Comparison of ENCODE assay signal across 19 cellular contexts in the genomic region with DNA sequence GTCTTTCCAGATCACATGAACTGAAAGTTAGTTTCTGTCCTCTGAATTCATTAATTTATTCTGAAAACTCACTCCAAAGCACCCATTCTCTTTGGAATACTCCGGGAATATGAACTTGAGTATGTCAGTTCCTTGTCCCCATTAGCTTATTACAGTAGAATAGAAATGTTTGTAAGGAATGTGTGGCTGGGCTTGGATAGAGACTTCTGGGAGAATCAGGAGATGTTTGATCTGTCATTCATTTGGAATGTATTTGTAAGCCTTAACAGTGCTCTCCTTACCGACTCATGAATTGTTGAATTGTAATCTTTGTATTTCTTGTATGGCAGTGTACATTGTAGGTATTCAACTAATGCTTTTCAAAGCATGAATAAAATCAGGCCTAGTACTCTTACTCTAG.
DNase-seq lines count a peak whose midpoint lies in the region; ATAC-seq and TF ChIP-seq lines count a peak whose summit lies in the region.
"Had no signal": no experiment of that assay in that cellular context is flagged by ENCODE, and none has a peak within 500 bp of the region (broad histone marks: within the 10 kb centered on the region; RNA-seq: fewer than 3 reads in every experiment).

No MANE protein-coding gene starts in this region.

- DNase-seq in HS-5 (ENCODE audit: low read depth): peak; percentile 54
- DNase-seq in astrocyte of the cerebellum (ENCODE audit: low read depth): peak; percentile 22
- peak; percentile 46 to 79 for DNase-seq in foreskin keratinocyte
- no peak for DNase-seq in smooth muscle cell (lab: John Stamatoyannopoulos, UW; ENCODE audit: unreplicated experiment)
- DNase-seq in DMS 273 treated with DMSO at 0.1 percent for 48 hours (lab: John Stamatoyannopoulos, UW): no peak
- no peak for DNase-seq in NCI-H2227 treated with DMSO at 0.1 percent for 48 hours (lab: John Stamatoyannopoulos, UW)
- DNase-seq in endothelial cell (ENCODE audit: low spot score): no peak
- no peak for DNase-seq in sciatic nerve (ENCODE audit: low spot score)
- DNase-seq: activated CD4-positive, alpha-beta T cell treated with anti-CD3 and anti-CD28 coated beads, Interleukin-2, amount 50 U/mL, for 48 hours; activated naive CD4-positive, alpha-beta T cell treated with anti-CD3 and anti-CD28 coated beads, Interleukin-2, amount 10 ng/mL, durations not matched to agents 7 days and 5 days; activated T-cell treated with anti-CD3 and anti-CD28 coated beads, Interleukin-2, amount 50 U/mL, for 1 hour; C1 segment of cervical spinal cord; effector CD8-positive, alpha-beta T cell; NCI-H1417; nephron progenitor cell; psoas muscle had no signal

- no peaks in the 10 kb centered on the region for H3F3A ChIP-seq in smooth muscle cell (ENCODE audit: low read depth)

- H3K9ac ChIP-seq in smooth muscle cell (ENCODE audit: low read depth): no peak overlapping the region

- peaks cover 14% of the 10 kb centered on the region for H3K4me1 ChIP-seq in foreskin keratinocyte
- peaks cover 4% of the 10 kb centered on the region for H3K4me1 ChIP-seq in smooth muscle cell (ENCODE audit: low read depth)
- H3K4me1 ChIP-seq: psoas muscle had no signal

- peak; percentile 56 for ATAC-seq in foreskin keratinocyte
- ATAC-seq in sciatic nerve: no peak
- ATAC-seq: Panc1; psoas muscle; stimulated activated memory B cell treated with anti-CD40 and anti-IgM and Interleukin-4, amounts not matched to agents 10 μg/mL and 1 μg/mL and 100 μg/mL, for 72 hours had no signal

- peak overlapping the region; percentile 53 for H3K4me2 ChIP-seq in smooth muscle cell

- no peaks in the 10 kb centered on the region for H3K9me3 ChIP-seq in smooth muscle cell (replicated peaks; ENCODE audit: low read depth)
- H3K9me3 ChIP-seq: psoas muscle had no signal

- H3K36me3 Mint-ChIP-seq in endothelial cell (ENCODE audit: low read depth, unreplicated experiment): no peaks in the 10 kb centered on the region
- H3K36me3 Mint-ChIP-seq: activated naive CD4-positive, alpha-beta T cell treated with anti-CD3 and anti-CD28 coated beads, Interleukin-2, amount 10 ng/mL, durations not matched to agents 7 days and 5 days; stimulated activated memory B cell treated with anti-CD40 and anti-IgM and Interleukin-4, amounts not matched to agents 10 μg/mL and 1 μg/mL and 100 μg/mL, for 72 hours had no signal

- peak overlapping the region; percentile 75 for H2AFZ ChIP-seq in smooth muscle cell (ENCODE audit: low read depth)

- no peaks in the 10 kb centered on the region for H3K36me3 ChIP-seq in smooth muscle cell (ENCODE audit: low read depth)

- H3K4me3 ChIP-seq in astrocyte of the cerebellum (ENCODE audit: low read depth, low read length): no peak overlapping the region
- no peak overlapping the region for H3K4me3 ChIP-seq in smooth muscle cell
- H3K4me3 ChIP-seq: psoas muscle had no signal

- intact Hi-C loops in sciatic nerve (cut with DNase I): no loop called here

- H3K79me2 ChIP-seq in smooth muscle cell (ENCODE audit: low read depth): no peaks in the 10 kb centered on the region

- in situ Hi-C loops in astrocyte of the cerebellum (cut with HindIII; ENCODE audit: low sequenced_read_pairs): no loop called here

- H3K27me3 ChIP-seq in foreskin keratinocyte (no peaks in the 10 kb centered on the region), smooth muscle cell (ENCODE audit: low read depth) (no peaks in the 10 kb centered on the region)

- 50% methylated on average over 2 of the region's 2 CpGs for WGBS in smooth muscle cell (ENCODE audit: low lambda C conversion rate)

- no peaks in the 10 kb centered on the region for H3K4me1 Mint-ChIP-seq in endothelial cell (ENCODE audit: unreplicated experiment)
- H3K4me1 Mint-ChIP-seq: activated naive CD4-positive, alpha-beta T cell treated with anti-CD3 and anti-CD28 coated beads, Interleukin-2, amount 10 ng/mL, durations not matched to agents 7 days and 5 days; nephron progenitor cell; stimulated activated memory B cell treated with anti-CD40 and anti-IgM and Interleukin-4, amounts not matched to agents 10 μg/mL and 1 μg/mL and 100 μg/mL, for 72 hours had no signal

- no peaks in the 10 kb centered on the region for H3K27me3 Mint-ChIP-seq in endothelial cell (ENCODE audit: unreplicated experiment)
- H3K27me3 Mint-ChIP-seq: activated naive CD4-positive, alpha-beta T cell treated with anti-CD3 and anti-CD28 coated beads, Interleukin-2, amount 10 ng/mL, durations not matched to agents 7 days and 5 days; stimulated activated memory B cell treated with anti-CD40 and anti-IgM and Interleukin-4, amounts not matched to agents 10 μg/mL and 1 μg/mL and 100 μg/mL, for 72 hours had no signal

- H3K27ac ChIP-seq in foreskin keratinocyte (peak overlapping the region; percentile 34), smooth muscle cell (ENCODE audit: low read depth) (peak overlapping the region; percentile 65)
- H3K27ac ChIP-seq: psoas muscle, VCaP had no signal

- TF ChIP-seq CTCF in astrocyte of the cerebellum (IDR thresholded peaks at IDR 0.05; ENCODE audit: low read depth, low read length, missing control alignments): no peak
- TF ChIP-seq CTCF in foreskin keratinocyte (conservative IDR thresholded peaks at IDR 0.05): no peak
- no peak for TF ChIP-seq CTCF in smooth muscle cell (IDR thresholded peaks at IDR 0.05; ENCODE audit: borderline replicate concordance, insufficient read depth, poor library complexity, severe bottlenecking)
- no peak for TF ChIP-seq CTCF in endothelial cell (IDR thresholded peaks at IDR 0.05; ENCODE audit: unreplicated experiment)

- H4K20me1 ChIP-seq in smooth muscle cell (ENCODE audit: low read depth): no peaks in the 10 kb centered on the region

- H3K4me3 Mint-ChIP-seq in endothelial cell (ENCODE audit: unreplicated experiment): no peak overlapping the region
- H3K4me3 Mint-ChIP-seq: activated naive CD4-positive, alpha-beta T cell treated with anti-CD3 and anti-CD28 coated beads, Interleukin-2, amount 10 ng/mL, durations not matched to agents 7 days and 5 days; nephron progenitor cell; stimulated activated memory B cell treated with anti-CD40 and anti-IgM and Interleukin-4, amounts not matched to agents 10 μg/mL and 1 μg/mL and 100 μg/mL, for 72 hours had no signal

- no peaks in the 10 kb centered on the region for H3K9me3 Mint-ChIP-seq in endothelial cell (ENCODE audit: unreplicated experiment)
- H3K9me3 Mint-ChIP-seq: activated naive CD4-positive, alpha-beta T cell treated with anti-CD3 and anti-CD28 coated beads, Interleukin-2, amount 10 ng/mL, durations not matched to agents 7 days and 5 days; nephron progenitor cell; stimulated activated memory B cell treated with anti-CD40 and anti-IgM and Interleukin-4, amounts not matched to agents 10 μg/mL and 1 μg/mL and 100 μg/mL, for 72 hours had no signal

- no peak overlapping the region for H3K27ac Mint-ChIP-seq in endothelial cell (ENCODE audit: unreplicated experiment)
- H3K27ac Mint-ChIP-seq: activated naive CD4-positive, alpha-beta T cell treated with anti-CD3 and anti-CD28 coated beads, Interleukin-2, amount 10 ng/mL, durations not matched to agents 7 days and 5 days; nephron progenitor cell; stimulated activated memory B cell treated with anti-CD40 and anti-IgM and Interleukin-4, amounts not matched to agents 10 μg/mL and 1 μg/mL and 100 μg/mL, for 72 hours had no signal

Comparison
In these comparisons a context has a peak if more than half of its experiments do, and no peak if none do; other contexts are left out.
1. DNase-seq: peak in HS-5 (single experiment), astrocyte of the cerebellum (single experiment) and foreskin keratinocyte (2 of 2); none in smooth muscle cell (single experiment), DMS 273 treated with DMSO at 0.1 percent for 48 hours (single experiment), NCI-H2227 treated with DMSO at 0.1 percent for 48 hours (single experiment), endothelial cell (single experiment) and sciatic nerve (single experiment).